In genomic region chr5:146130440-146131045, GRCh38 we compare ENCODE assay signal across 9 cellular contexts. TPM values are rescaled to one million over a fixed set of nuclear protein-coding genes. Genes with fewer than 3 reads are reported as not detected.
DNase-seq lines count a peak whose midpoint lies in the region; ATAC-seq and TF ChIP-seq lines count a peak whose summit lies in the region.
"Had no signal": no experiment of that assay in that cellular context is flagged by ENCODE, and none has a peak within 500 bp of the region (broad histone marks: within the 10 kb centered on the region; RNA-seq: fewer than 3 reads in every experiment).

No MANE protein-coding gene starts in this region.

- no peaks in the 10 kb centered on the region for H3K4me1 Mint-ChIP-seq in neural progenitor cell

- TF ChIP-seq CTCF in neural progenitor cell (IDR thresholded peaks at IDR 0.05), result peak; percentile 78

- no peaks in the 10 kb centered on the region for H3K9me3 ChIP-seq in neural progenitor cell (ENCODE audit: low read depth)
- H3K9me3 ChIP-seq: SJSA1 had no signal

- H4K20me1 ChIP-seq in neural progenitor cell (ENCODE audit: low read depth), result no peaks in the 10 kb centered on the region

- no peaks in the 10 kb centered on the region for H3K27me3 ChIP-seq in neural progenitor cell
- H3K27me3 ChIP-seq: SJSA1 had no signal

- H2AFZ ChIP-seq in neural progenitor cell (replicated peaks), result no peak overlapping the region

- no peak overlapping the region for H3K4me3 Mint-ChIP-seq in neural progenitor cell

- no peaks in the 10 kb centered on the region for H3K4me1 ChIP-seq in neural progenitor cell
- H3K4me1 ChIP-seq: SJSA1 had no signal

- no peak overlapping the region for H3K9ac ChIP-seq in neural progenitor cell

- peaks cover 28% of the 10 kb centered on the region for H3K36me3 Mint-ChIP-seq in neural progenitor cell

- ATAC-seq in HG03039 (IDR thresholded peaks at IDR 0.05; ENCODE audit: unreplicated experiment), result no peak

- H3K4me2 ChIP-seq in neural progenitor cell, result no peak overlapping the region

- no peak overlapping the region for H3K27ac Mint-ChIP-seq in neural progenitor cell

- DNase-seq in EL, result peak; percentile 24
- DNase-seq in M059J (ENCODE audit: low read depth), result peak; percentile 12
- peak; percentile 54 for DNase-seq in dermis blood vessel endothelial cell
- peak; percentile 33 for DNase-seq in neural progenitor cell (ENCODE audit: low spot score)
- DNase-seq in activated CD4-positive, alpha-beta T cell treated with anti-CD3 and anti-CD28 coated beads, Interleukin-2, amount 50 U/mL, for 1 hour, result no peak
- no peak for DNase-seq in stimulated activated CD4-positive, alpha-beta T cell treated with anti-CD3 and anti-CD28 coated beads, Interleukin-4, amount 100 ng/mL, for 4 hours
- DNase-seq in activated CD4-positive, CD25-positive, alpha-beta regulatory T cell treated with anti-CD3 and anti-CD28 coated beads, Interleukin-2, amount 50 U/mL, for 72 hours, result no peak

- no peaks in the 10 kb centered on the region for H3K79me2 ChIP-seq in neural progenitor cell (ENCODE audit: low read depth)

- no peaks in the 10 kb centered on the region for H3K27me3 Mint-ChIP-seq in neural progenitor cell (ENCODE audit: insufficient read depth, low read depth)

- no peak overlapping the region for H3K4me3 ChIP-seq in neural progenitor cell
- H3K4me3 ChIP-seq: SJSA1 had no signal

- no peaks in the 10 kb centered on the region for H3K9me3 Mint-ChIP-seq in neural progenitor cell

- no peak overlapping the region for H3K27ac ChIP-seq in neural progenitor cell
- H3K27ac ChIP-seq: SJSA1 had no signal

- peaks cover 20% of the 10 kb centered on the region for H3F3A ChIP-seq in neural progenitor cell (ENCODE audit: low read depth)

- peaks cover 37% of the 10 kb centered on the region for H3K36me3 ChIP-seq in neural progenitor cell

RNA-seq across cellular contexts. Expression of gene PLAC8L1, which starts 25.2 kb away (rescaled TPM):
- total RNA-seq in M059J (2014; rRNA removed; shearing (Covaris generic)), result not detected in 2 replicates
- total RNA-seq in dermis blood vessel endothelial cell (not detected in 2 replicates), neural progenitor cell (ENCODE audit: low replicate concordance) (0.51 TPM in 1 of 2 replicates, not detected in the other)
- total RNA-seq: SJSA1 had no signal

RNA-seq across cellular contexts. Expression of gene LARS1, which starts 51.9 kb away (rescaled TPM):
- 46.0 and 60.6 TPM in 2 replicates for total RNA-seq in M059J (2014; rRNA removed; shearing (Covaris generic))
- total RNA-seq in dermis blood vessel endothelial cell (84.6 and 102 TPM in 2 replicates), neural progenitor cell (ENCODE audit: low replicate concordance) (124 and 197 TPM in 2 replicates)

Comparison
In these comparisons a context has a peak if more than half of its experiments do, and no peak if none do; other contexts are left out.
1. DNase-seq: peak in EL (single experiment), M059J (single experiment), dermis blood vessel endothelial cell (single experiment) and neural progenitor cell (single experiment); none in activated CD4-positive, alpha-beta T cell treated with anti-CD3 and anti-CD28 coated beads, Interleukin-2, amount 50 U/mL, for 1 hour (single experiment), stimulated activated CD4-positive, alpha-beta T cell treated with anti-CD3 and anti-CD28 coated beads, Interleukin-4, amount 100 ng/mL, for 4 hours (0 of 2) and activated CD4-positive, CD25-positive, alpha-beta regulatory T cell treated with anti-CD3 and anti-CD28 coated beads, Interleukin-2, amount 50 U/mL, for 72 hours (single experiment).